21 cellular contexts compared by ENCODE assay signal in genomic region chr11:44747836-44748235, GRCh38. TPM values are rescaled to one million over a fixed set of nuclear protein-coding genes. Genes with fewer than 3 reads are reported as not detected.
DNase-seq lines count a peak whose midpoint lies in the region; ATAC-seq and TF ChIP-seq lines count a peak whose summit lies in the region.
"Had no signal": no experiment of that assay in that cellular context is flagged by ENCODE, and none has a peak within 500 bp of the region (broad histone marks: within the 10 kb centered on the region; RNA-seq: fewer than 3 reads in every experiment).

No MANE protein-coding gene starts in this region.

- H3K9me3 ChIP-seq in right atrium auricular region (no peaks in the 10 kb centered on the region), GM23248 (ENCODE audit: low read depth) (no peaks in the 10 kb centered on the region), OCI-LY7 (ENCODE audit: low read length) (no peaks in the 10 kb centered on the region)
- H3K9me3 ChIP-seq: thoracic aorta had no signal

- intact Hi-C loops in OCI-LY7 (cut with micrococcal nuclease; ENCODE audit: unreplicated experiment): no loop called here

- H3K9me2 ChIP-seq in GM23248 (ENCODE audit: insufficient read depth): no peaks in the 10 kb centered on the region
- no peaks in the 10 kb centered on the region for H3K9me2 ChIP-seq in OCI-LY7 (ENCODE audit: insufficient read depth, low read length)

- 20 to 25% methylated on average over 5 of the region's 5 CpGs for WGBS in GM23248 (ENCODE audit: low coverage in 1 of 2, low lambda C conversion rate in 2 of 2, missing lambda C conversion rate in 2 of 2), 2 experiments

- H3K4me1 ChIP-seq in right atrium auricular region (peaks cover 0 to 56% of the 10 kb centered on the region in 2 donors), GM23248 (ENCODE audit: insufficient read depth) (peaks cover 4% of the 10 kb centered on the region; the same call in 1 of the 2 replicates), OCI-LY7 (ENCODE audit: insufficient read depth, low read length, poor library complexity, severe bottlenecking) (no peaks in the 10 kb centered on the region)

- H3K36me3 ChIP-seq in right atrium auricular region (no peaks in the 10 kb centered on the region), GM23248 (ENCODE audit: low read depth) (no peaks in the 10 kb centered on the region), OCI-LY7 (ENCODE audit: insufficient read depth, low read length) (no peaks in the 10 kb centered on the region)
- H3K36me3 ChIP-seq: thoracic aorta had no signal

- no peak for DNase-seq in activated naive CD4-positive, alpha-beta T cell treated with anti-CD3 and anti-CD28 coated beads, Interleukin-2, amount 50 U/mL, for 16 hours
- DNase-seq in right atrium auricular region (ENCODE audit: low spot score): peak; percentile 50
- DNase-seq in stimulated activated effector memory CD8-positive, alpha-beta T cell treated with anti-CD3 and anti-CD28 coated beads, Interleukin-12 subunit alpha, Interleukin-12 subunit beta, amount 100 ng/mL, for 72 hours (ENCODE audit: low spot score in 2 of 2): no peak
- DNase-seq in GM19238 (ENCODE audit: insufficient read length, low spot score): no peak
- DNase-seq in GM23248: no peak
- DNase-seq in OCI-LY7 (ENCODE audit: low spot score): no peak
- DNase-seq: ACHN; activated CD4-positive, alpha-beta T cell treated with anti-CD3 and anti-CD28 coated beads, Interleukin-2, amount 10 ng/mL, durations not matched to agents 24 days and 14 days; activated CD8-positive, alpha-beta memory T cell treated with anti-CD3 and anti-CD28 coated beads, Interleukin-2, amount 50 U/mL, for 48 hours; activated naive CD4-positive, alpha-beta T cell treated with Interleukin-2 at 50 U/mL for 16 hours; GDM1; immature natural killer cell; MM.1S; NCI-H1436 treated with DMSO at 0.1 percent for 48 hours; NCI-H2171 treated with DMSO at 0.1 percent for 48 hours; NCI-H526; SIG-M5; T-helper 1 cell had no signal

- peak overlapping the region; percentile 44 for H3K27ac Mint-ChIP-seq in activated naive CD4-positive, alpha-beta T cell treated with anti-CD3 and anti-CD28 coated beads, Interleukin-2, amount 50 U/mL, for 24 hours
- peak overlapping the region; percentile 73 for H3K27ac Mint-ChIP-seq in activated T-helper 17 cell treated with anti-CD3 and anti-CD28 coated beads, Interleukin-2, amount 50 U/mL, for 72 hours
- H3K27ac Mint-ChIP-seq in stimulated activated effector memory CD8-positive, alpha-beta T cell treated with anti-CD3 and anti-CD28 coated beads, Interleukin-12 subunit alpha, Interleukin-12 subunit beta, amount 100 ng/mL, for 72 hours: peak overlapping the region; percentile 4
- H3K27ac Mint-ChIP-seq: activated CD4-positive, alpha-beta T cell treated with anti-CD3 and anti-CD28 coated beads, Interleukin-2, amount 10 ng/mL, durations not matched to agents 24 days and 14 days; immature natural killer cell had no signal

- no peaks in the 10 kb centered on the region for H4K20me1 ChIP-seq in GM23248 (ENCODE audit: insufficient read depth)
- H4K20me1 ChIP-seq in OCI-LY7 (ENCODE audit: insufficient read depth, low read length): no peaks in the 10 kb centered on the region

- no TSS peak for BruUV-seq in OCI-LY7 (replicated peaks; lab: Mats Ljungman, UMichigan)

- no peaks in the 10 kb centered on the region for H3F3A ChIP-seq in GM23248 (ENCODE audit: insufficient read depth)

- H3K27ac ChIP-seq in right atrium auricular region (peak overlapping the region; percentile 13 to 72), GM23248 (no peak overlapping the region), OCI-LY7 (ENCODE audit: low read depth, low read length, poor library complexity, severe bottlenecking) (no peak overlapping the region)
- H3K27ac ChIP-seq: thoracic aorta had no signal

- CTCF ChIA-PET in OCI-LY7 (lab: Charles Lee; ENCODE audit: unreplicated experiment): no interaction called here

- H3K4me3 Mint-ChIP-seq in activated naive CD4-positive, alpha-beta T cell treated with anti-CD3 and anti-CD28 coated beads, Interleukin-2, amount 50 U/mL, for 24 hours: peak overlapping the region; percentile 27
- peak overlapping the region; percentile 67 for H3K4me3 Mint-ChIP-seq in activated T-helper 17 cell treated with anti-CD3 and anti-CD28 coated beads, Interleukin-2, amount 50 U/mL, for 72 hours
- peak overlapping the region; percentile 13 for H3K4me3 Mint-ChIP-seq in stimulated activated effector memory CD8-positive, alpha-beta T cell treated with anti-CD3 and anti-CD28 coated beads, Interleukin-12 subunit alpha, Interleukin-12 subunit beta, amount 100 ng/mL, for 72 hours
- H3K4me3 Mint-ChIP-seq: activated CD4-positive, alpha-beta T cell treated with anti-CD3 and anti-CD28 coated beads, Interleukin-2, amount 10 ng/mL, durations not matched to agents 24 days and 14 days; immature natural killer cell had no signal

- peaks cover 7% of the 10 kb centered on the region for H3K36me3 Mint-ChIP-seq in activated naive CD4-positive, alpha-beta T cell treated with anti-CD3 and anti-CD28 coated beads, Interleukin-2, amount 50 U/mL, for 24 hours
- H3K36me3 Mint-ChIP-seq in activated T-helper 17 cell treated with anti-CD3 and anti-CD28 coated beads, Interleukin-2, amount 50 U/mL, for 72 hours (ENCODE audit: low read depth): no peaks in the 10 kb centered on the region
- H3K36me3 Mint-ChIP-seq in stimulated activated effector memory CD8-positive, alpha-beta T cell treated with anti-CD3 and anti-CD28 coated beads, Interleukin-12 subunit alpha, Interleukin-12 subunit beta, amount 100 ng/mL, for 72 hours: no peaks in the 10 kb centered on the region
- H3K36me3 Mint-ChIP-seq: immature natural killer cell had no signal

- H3K79me2 ChIP-seq in GM23248 (ENCODE audit: insufficient read depth) (no peaks in the 10 kb centered on the region), OCI-LY7 (ENCODE audit: insufficient read depth, low read depth, low read length) (no peaks in the 10 kb centered on the region)

- no peak overlapping the region for H3K4me2 ChIP-seq in GM23248 (ENCODE audit: unreplicated experiment)
- H3K4me2 ChIP-seq in OCI-LY7 (ENCODE audit: low read length): no peak overlapping the region

- TF ChIP-seq CTCF in right atrium auricular region (IDR thresholded peaks at IDR 0.05) (no peak), OCI-LY7 (conservative IDR thresholded peaks at IDR 0.05; ENCODE audit: low read length) (no peak)

- H3K27me3 ChIP-seq in right atrium auricular region (no peaks in the 10 kb centered on the region), GM23248 (replicated peaks; ENCODE audit: insufficient read depth) (peaks cover 29% of the 10 kb centered on the region; the same call in 1 of the 2 replicates)

- no peak overlapping the region for H3K9ac ChIP-seq in GM23248

- H3K9me3 Mint-ChIP-seq in activated naive CD4-positive, alpha-beta T cell treated with anti-CD3 and anti-CD28 coated beads, Interleukin-2, amount 50 U/mL, for 24 hours: no peaks in the 10 kb centered on the region
- no peaks in the 10 kb centered on the region for H3K9me3 Mint-ChIP-seq in activated T-helper 17 cell treated with anti-CD3 and anti-CD28 coated beads, Interleukin-2, amount 50 U/mL, for 72 hours
- H3K9me3 Mint-ChIP-seq in stimulated activated effector memory CD8-positive, alpha-beta T cell treated with anti-CD3 and anti-CD28 coated beads, Interleukin-12 subunit alpha, Interleukin-12 subunit beta, amount 100 ng/mL, for 72 hours: no peaks in the 10 kb centered on the region
- H3K9me3 Mint-ChIP-seq: activated CD4-positive, alpha-beta T cell treated with anti-CD3 and anti-CD28 coated beads, Interleukin-2, amount 10 ng/mL, durations not matched to agents 24 days and 14 days had no signal

- peaks cover 85% of the 10 kb centered on the region for H3K4me1 Mint-ChIP-seq in activated naive CD4-positive, alpha-beta T cell treated with anti-CD3 and anti-CD28 coated beads, Interleukin-2, amount 50 U/mL, for 24 hours
- peaks cover 17% of the 10 kb centered on the region for H3K4me1 Mint-ChIP-seq in activated T-helper 17 cell treated with anti-CD3 and anti-CD28 coated beads, Interleukin-2, amount 50 U/mL, for 72 hours
- peaks cover 17% of the 10 kb centered on the region for H3K4me1 Mint-ChIP-seq in stimulated activated effector memory CD8-positive, alpha-beta T cell treated with anti-CD3 and anti-CD28 coated beads, Interleukin-12 subunit alpha, Interleukin-12 subunit beta, amount 100 ng/mL, for 72 hours
- H3K4me1 Mint-ChIP-seq: immature natural killer cell had no signal

- POLR2A ChIA-PET in OCI-LY7 (lab: Charles Lee): interaction anchor here (0.9 kb wide), 1 partner anchor 15 kb away, joined by 3 read pairs; no protein-coding TSS in a partner anchor

- in situ Hi-C loops in GM23248 (cut with MboI): no loop called here

- H3K4me3 ChIP-seq in right atrium auricular region: no peak overlapping the region
- no peak overlapping the region for H3K4me3 ChIP-seq in GM23248
- H3K4me3 ChIP-seq in OCI-LY7 (ENCODE audit: low read depth, low read length, poor library complexity, severe bottlenecking): no peak overlapping the region
- H3K4me3 ChIP-seq: thoracic aorta had no signal

- H3K27me3 Mint-ChIP-seq in activated naive CD4-positive, alpha-beta T cell treated with anti-CD3 and anti-CD28 coated beads, Interleukin-2, amount 50 U/mL, for 24 hours: no peaks in the 10 kb centered on the region
- H3K27me3 Mint-ChIP-seq in activated T-helper 17 cell treated with anti-CD3 and anti-CD28 coated beads, Interleukin-2, amount 50 U/mL, for 72 hours: no peaks in the 10 kb centered on the region
- H3K27me3 Mint-ChIP-seq: activated CD4-positive, alpha-beta T cell treated with anti-CD3 and anti-CD28 coated beads, Interleukin-2, amount 10 ng/mL, durations not matched to agents 24 days and 14 days had no signal

- peak; percentile 74 for ATAC-seq in activated T-helper 17 cell treated with anti-CD3 and anti-CD28 coated beads, Interleukin-2, amount 50 U/mL, for 72 hours (replicated peaks)
- ATAC-seq in stimulated activated effector memory CD8-positive, alpha-beta T cell treated with anti-CD3 and anti-CD28 coated beads, Interleukin-12 subunit alpha, Interleukin-12 subunit beta, amount 100 ng/mL, for 72 hours: peak; percentile 38

- H2AFZ ChIP-seq in GM23248: no peak overlapping the region
- no peak overlapping the region for H2AFZ ChIP-seq in OCI-LY7 (ENCODE audit: low read length)

RNA-seq across cellular contexts. Expression of gene TSPAN18, which starts 21.1 kb away (rescaled TPM):
- 1 to 10 TPM; 3.3 to 3.9 TPM for total RNA-seq in activated T-helper 17 cell treated with anti-CD3 and anti-CD28 coated beads, Interleukin-2, amount 50 U/mL, for 72 hours
- total RNA-seq in right atrium auricular region (10 to 100 TPM; 76.3 to 79.3 TPM), OCI-LY7 (2022) (not detected in 2 replicates)
- 0.54 TPM in 1 of 2 replicates, not detected in the other for total RNA-seq in GM23248 (2014; rRNA removed; shearing (Covaris generic))
- polyA plus RNA-seq in GM23248 (2016; fragmentation: Nextera tagmentation; extraction: Ambion mirVana): 0.09 and 0.20 TPM in 2 replicates
- not detected in 2 replicates for total RNA-seq in OCI-LY7 (2014; rRNA removed; shearing (Covaris generic))

Comparison
In these comparisons a context has a peak if more than half of its experiments do, and no peak if none do; other contexts are left out.
1. H3K27ac Mint-ChIP-seq: peak in every context shown above with its lines; median percentile 73 in activated T-helper 17 cell treated with anti-CD3 and anti-CD28 coated beads, Interleukin-2, amount 50 U/mL, for 72 hours; 44 in activated naive CD4-positive, alpha-beta T cell treated with anti-CD3 and anti-CD28 coated beads, Interleukin-2, amount 50 U/mL, for 24 hours; 4 in stimulated activated effector memory CD8-positive, alpha-beta T cell treated with anti-CD3 and anti-CD28 coated beads, Interleukin-12 subunit alpha, Interleukin-12 subunit beta, amount 100 ng/mL, for 72 hours.
2. H3K4me3 Mint-ChIP-seq: peak in every context shown above with its lines; median percentile 67 in activated T-helper 17 cell treated with anti-CD3 and anti-CD28 coated beads, Interleukin-2, amount 50 U/mL, for 72 hours; 27 in activated naive CD4-positive, alpha-beta T cell treated with anti-CD3 and anti-CD28 coated beads, Interleukin-2, amount 50 U/mL, for 24 hours; 13 in stimulated activated effector memory CD8-positive, alpha-beta T cell treated with anti-CD3 and anti-CD28 coated beads, Interleukin-12 subunit alpha, Interleukin-12 subunit beta, amount 100 ng/mL, for 72 hours.
3. H3K27ac ChIP-seq: peak in right atrium auricular region (2 of 2); none in GM23248 (single experiment) and OCI-LY7 (single experiment).
4. RNA of gene TSPAN18, which starts 21.1 kb away (total RNA-seq): 76.3 to 79.3 TPM in right atrium auricular region; 3.3 to 3.9 TPM in activated T-helper 17 cell treated with anti-CD3 and anti-CD28 coated beads, Interleukin-2, amount 50 U/mL, for 72 hours, 0.54 TPM in GM23248 and not detected in OCI-LY7; every median in the first group is over 10 times any median in the second.